Comparison of ENCODE assay signal across 8 cellular contexts in genomic region chr2:218568190-218569037, GRCh38. TPM values are rescaled to one million over a fixed set of nuclear protein-coding genes. Genes with fewer than 3 reads are reported as not detected.
A peak's percentile ranks its signal among the peaks of the same experiment; 100 is the strongest.
DNase-seq lines count a peak whose midpoint lies in the region; ATAC-seq and TF ChIP-seq lines count a peak whose summit lies in the region.

TSS of gene CNOT9 (plus strand) at chr2:218568839. CDS start at chr2:218568955, 116 bp downstream.
TSS of gene USP37 (minus strand) at chr2:218568351. CDS start at chr2:218558653, 9,698 bp downstream.

- no peak within 1 kb of the TSS for H2BK12ac ChIP-seq in trophoblast cell (ENCODE audit: low read length)

- peak within 1 kb of the TSS; percentile 87 for H3K4ac ChIP-seq in trophoblast cell (ENCODE audit: low read depth, low read length)

- peak; percentile 69 for TF ChIP-seq POLR2A in transverse colon (IDR thresholded peaks at IDR 0.05)

- H3K9me3 ChIP-seq in adipocyte (ENCODE audit: control insufficient read depth, low read length) (no peaks in the 10 kb centered on the region), cardiac muscle cell (ENCODE audit: low read depth) (no peaks in the 10 kb centered on the region), trophoblast cell (ENCODE audit: insufficient read depth, low read depth, low read length) (no peaks in the 10 kb centered on the region), transverse colon (no peaks in the 10 kb centered on the region)

- H3K27ac ChIP-seq in cardiac muscle cell (peak within 1 kb of the TSS; percentile 89), trophoblast cell (ENCODE audit: low read depth, low read length) (peak within 1 kb of the TSS; percentile 81), transverse colon (peak within 1 kb of the TSS; percentile 90 to 98 (median 96))

- TF ChIP-seq CTCF in GM12875 (IDR thresholded peaks at IDR 0.05; ENCODE audit: borderline replicate concordance, insufficient read depth, low read depth, low read length) (no peak), cardiac muscle cell (IDR thresholded peaks at IDR 0.05; ENCODE audit: low read depth, low read length) (no peak), transverse colon (IDR thresholded peaks at IDR 0.05) (peak in 2 of 5 experiments; percentile 33 to 36)

- H3K18ac ChIP-seq in trophoblast cell (ENCODE audit: low read length): peak within 1 kb of the TSS; percentile 88

- peak within 1 kb of the TSS; percentile 97 for H3K4me2 ChIP-seq in trophoblast cell (ENCODE audit: low read length)

- in situ Hi-C loops in transverse colon (cut with MboI; ENCODE audit: low pct_ligation_motif_present in 1 of 4, low pct_unique_long_range_greater_than_20kb in 1 of 4, low sequenced_read_pairs in 3 of 4): no loop called here

- peak within 1 kb of the TSS; percentile 52 for H3K23ac ChIP-seq in trophoblast cell (ENCODE audit: low read length)

- H3K4me1 ChIP-seq in adipocyte (ENCODE audit: control insufficient read depth, insufficient read depth, low read length) (peaks cover 30% of the 10 kb centered on the region), cardiac muscle cell (ENCODE audit: low read depth) (peaks cover 13% of the 10 kb centered on the region), trophoblast cell (ENCODE audit: control insufficient read depth in 1 of 2, insufficient read depth in 2 of 2, low read length in 2 of 2) (peaks cover 0 to 3% of the 10 kb centered on the region in 2 experiments), transverse colon (peaks cover 10 to 34% (median 32%) of the 10 kb centered on the region in 4 donors)

- peak; percentile 96 for DNase-seq in NCI-H1436 (lab: John Stamatoyannopoulos, UW)
- peak; percentile 100 for DNase-seq in T follicular helper cell (ENCODE audit: low read depth)
- DNase-seq in adipocyte (ENCODE audit: low read depth): peak; percentile 100
- peak; percentile 99 to 100 for DNase-seq in cardiac muscle cell (ENCODE audit: low read depth in 1 of 2, low spot score in 1 of 2)
- peak; percentile 99 for DNase-seq in trophoblast cell
- peak; percentile 100 for DNase-seq in transverse colon

- peak within 1 kb of the TSS; percentile 82 for H2BK120ac ChIP-seq in trophoblast cell (ENCODE audit: insufficient read depth, low read length, poor library complexity)

- H4K8ac ChIP-seq in trophoblast cell (ENCODE audit: low read depth, low read length): peak within 1 kb of the TSS; percentile 89

- peak; percentile 65 for TF ChIP-seq EP300 in transverse colon (IDR thresholded peaks at IDR 0.05; ENCODE audit: low read depth)

- H2AFZ ChIP-seq in trophoblast cell (ENCODE audit: insufficient read depth, low read length, poor library complexity): peak within 1 kb of the TSS; percentile 80

- intact Hi-C loops in transverse colon (cut with DNase I; ENCODE audit: low total_unique reads): no loop called here

- H3K14ac ChIP-seq in trophoblast cell (ENCODE audit: low read length): peak within 1 kb of the TSS; percentile 86

- no CpG with 5 or more reads among the region's 77 CpGs for WGBS in trophoblast cell (ENCODE audit: extremely low coverage, insufficient coverage, insufficient read length)
- 0% methylated on average over 51 of the region's 77 CpGs; no CpG with 5 or more reads in 1 of the 2 donors for WGBS in transverse colon (ENCODE audit: low coverage in 1 of 2), 2 donors

- H2AK5ac ChIP-seq in trophoblast cell (ENCODE audit: low read length): no peak within 1 kb of the TSS

- peak within 1 kb of the TSS; percentile 79 for H4K12ac ChIP-seq in trophoblast cell (ENCODE audit: low read depth, low read length)

- peaks cover 7% of the 10 kb centered on the region for H3K36me3 ChIP-seq in adipocyte (ENCODE audit: control insufficient read depth, insufficient read depth, low read length, severe bottlenecking)
- peaks cover 3% of the 10 kb centered on the region for H3K36me3 ChIP-seq in cardiac muscle cell
- H3K36me3 ChIP-seq in trophoblast cell (ENCODE audit: control insufficient read depth in 1 of 2, insufficient read depth in 2 of 2, low read length in 2 of 2): peaks cover 4 to 6% of the 10 kb centered on the region in 2 experiments
- no peaks in the 10 kb centered on the region for H3K36me3 ChIP-seq in transverse colon

- H3K27me3 ChIP-seq in adipocyte (replicated peaks; ENCODE audit: control insufficient read depth, insufficient read depth, low read length) (no peaks in the 10 kb centered on the region), cardiac muscle cell (no peaks in the 10 kb centered on the region), trophoblast cell (ENCODE audit: insufficient read depth, low read length) (no peaks in the 10 kb centered on the region), transverse colon (no peaks in the 10 kb centered on the region)

- H4K91ac ChIP-seq in trophoblast cell (ENCODE audit: low read depth, low read length): peak within 1 kb of the TSS; percentile 87

- peak within 1 kb of the TSS; percentile 85 for H2BK5ac ChIP-seq in trophoblast cell (ENCODE audit: low read depth, low read length, poor library complexity)

- peak; percentile 89 for ATAC-seq in HG02798 (IDR thresholded peaks at IDR 0.05; ENCODE audit: poor library complexity, unreplicated experiment)

- H3K4me3 ChIP-seq in GM12875 (ENCODE audit: low read depth, low read length) (peak within 1 kb of the TSS; percentile 78), adipocyte (ENCODE audit: low read length) (peak within 1 kb of the TSS; percentile 91), cardiac muscle cell (peak within 1 kb of the TSS; percentile 90), trophoblast cell (ENCODE audit: low read depth, low read length) (peak within 1 kb of the TSS; percentile 92), transverse colon (peak within 1 kb of the TSS; percentile 57 to 89 (median 82))

- H3K79me1 ChIP-seq in trophoblast cell (ENCODE audit: low read length): peaks cover 11% of the 10 kb centered on the region

- H3K9ac ChIP-seq in adipocyte (ENCODE audit: low read length) (peak within 1 kb of the TSS; percentile 94), trophoblast cell (ENCODE audit: low read length) (peak within 1 kb of the TSS; percentile 91)

- H3K79me2 ChIP-seq in trophoblast cell (ENCODE audit: control insufficient read depth, insufficient read depth, low read length, poor library complexity): peaks cover 6% of the 10 kb centered on the region

RNA-seq across cellular contexts. Expression of gene CNOT9, which starts in this region (rescaled TPM):
- 28.9 and 32.0 TPM in 2 replicates for total RNA-seq in cardiac muscle cell
- 16.6 and 26.9 TPM in 2 replicates for polyA plus RNA-seq in cardiac muscle cell
- 34.2 and 35.7 TPM in 2 replicates for polyA plus RNA-seq in trophoblast cell (2013)
- total RNA-seq in transverse colon: 10 to 100 TPM; 14.6 to 36.7 (median 31.3) TPM

RNA-seq across cellular contexts. Expression of gene USP37, which starts in this region (rescaled TPM):
- total RNA-seq in cardiac muscle cell (14.3 and 16.5 TPM in 2 replicates), transverse colon (10 to 100 TPM in 1 of 4 donors, 1 to 10 TPM in 3; 1.4 to 15.7 (median 8.1) TPM)
- 4.2 and 5.8 TPM in 2 replicates for polyA plus RNA-seq in cardiac muscle cell
- 6.5 and 6.9 TPM in 2 replicates for polyA plus RNA-seq in trophoblast cell (2013)

Comparison
In these comparisons a context has a peak if more than half of its experiments do, and no peak if none do; other contexts are left out.
1. Peak in every context shown above with its lines: DNase-seq, ATAC-seq, H3K4me3 ChIP-seq and H3K27ac ChIP-seq.